In the genomic region with DNA sequence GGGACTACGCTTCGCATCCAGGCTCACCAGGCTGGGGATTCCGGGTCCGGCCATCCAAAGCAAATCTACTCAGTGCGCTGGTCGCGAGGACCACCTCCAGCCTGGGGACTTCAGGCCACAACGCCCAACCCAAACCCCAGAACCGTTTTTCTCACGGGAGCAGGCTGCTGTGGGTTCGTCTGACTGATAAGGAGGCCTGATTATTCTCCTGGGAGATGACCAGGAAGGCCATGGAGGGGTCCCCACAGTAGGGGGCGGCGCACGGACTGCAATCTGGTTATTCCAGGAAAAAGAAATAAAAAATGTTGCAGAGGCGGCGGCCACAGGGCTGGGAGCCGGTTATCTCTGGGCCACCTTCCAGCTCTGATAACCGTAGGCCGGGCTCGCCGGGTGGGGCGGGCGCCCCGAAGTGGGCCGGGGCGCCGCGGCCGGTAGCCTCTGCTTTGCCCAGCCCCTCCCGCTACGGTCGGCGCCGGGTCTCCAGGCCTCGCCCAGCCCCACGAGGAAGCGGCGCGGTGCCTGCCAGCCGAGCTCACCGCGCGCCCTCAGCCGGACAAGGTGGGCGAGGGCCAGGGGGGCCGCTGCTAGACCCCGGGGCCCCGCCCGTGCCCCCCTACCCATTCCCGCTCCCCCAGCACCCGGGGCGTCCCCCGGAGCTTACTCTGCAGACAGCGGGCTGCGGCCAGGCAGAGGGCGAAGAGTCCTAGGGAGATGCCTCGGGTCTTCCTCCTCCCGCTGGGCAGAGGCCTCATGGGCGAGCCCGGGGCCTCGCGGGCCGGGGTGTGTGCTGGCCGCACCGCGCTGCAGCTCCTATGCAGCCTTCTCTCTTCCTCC, we compare ENCODE assay signal across 8 cellular contexts. TPM values are rescaled to one million over a fixed set of nuclear protein-coding genes. Genes with fewer than 3 reads are reported as not detected.
DNase-seq lines count a peak whose midpoint lies in the region; ATAC-seq and TF ChIP-seq lines count a peak whose summit lies in the region.

No MANE protein-coding gene starts in this region.

- H3K4me1 Mint-ChIP-seq in activated T-cell treated with anti-CD3 and anti-CD28 coated beads, Interleukin-2, amount 50 U/mL, for 24 hours (ENCODE audit: low read depth): peaks cover 5% of the 10 kb centered on the region

- no peak overlapping the region for H3K27ac Mint-ChIP-seq in activated T-cell treated with anti-CD3 and anti-CD28 coated beads, Interleukin-2, amount 50 U/mL, for 24 hours

- no peaks in the 10 kb centered on the region for H3K36me3 Mint-ChIP-seq in activated T-cell treated with anti-CD3 and anti-CD28 coated beads, Interleukin-2, amount 50 U/mL, for 24 hours (ENCODE audit: low read depth)

- H3K36me3 ChIP-seq in endocrine pancreas (ENCODE audit: control insufficient read depth, insufficient read depth, low read length) (no peaks in the 10 kb centered on the region), mesodermal cell (ENCODE audit: control insufficient read depth, insufficient read depth, low read length) (no peaks in the 10 kb centered on the region)

- H3K4me1 ChIP-seq in endocrine pancreas (ENCODE audit: control insufficient read depth, insufficient read depth, low read length) (no peaks in the 10 kb centered on the region), mesodermal cell (ENCODE audit: control insufficient read depth, insufficient read depth, low read length, poor library complexity, severe bottlenecking) (no peaks in the 10 kb centered on the region)

- DNase-seq in AG09309 (ENCODE audit: low read depth): no peak
- peak; percentile 4 to 26 for DNase-seq in NCI-H1930 (lab: John Stamatoyannopoulos, UW)
- DNase-seq in superior temporal gyrus (ENCODE audit: extremely low spot score): no peak
- no peak for DNase-seq in activated T-cell treated with anti-CD3 and anti-CD28 coated beads, Interleukin-2, amount 50 U/mL, for 24 hours

- H3K9me3 Mint-ChIP-seq in activated T-cell treated with anti-CD3 and anti-CD28 coated beads, Interleukin-2, amount 50 U/mL, for 24 hours: no peaks in the 10 kb centered on the region

- peak overlapping the region; percentile 5 for H3K9ac ChIP-seq in endocrine pancreas (ENCODE audit: control insufficient read depth, insufficient read depth, low read length)

- peaks cover 49% of the 10 kb centered on the region for H3K27me3 Mint-ChIP-seq in activated T-cell treated with anti-CD3 and anti-CD28 coated beads, Interleukin-2, amount 50 U/mL, for 24 hours

- H3K9me3 ChIP-seq in endocrine pancreas (ENCODE audit: control insufficient read depth, low read length) (no peaks in the 10 kb centered on the region), mesodermal cell (ENCODE audit: control insufficient read depth, low read length) (no peaks in the 10 kb centered on the region)

- ATAC-seq in HG03442 (IDR thresholded peaks at IDR 0.05; ENCODE audit: unreplicated experiment): no peak
- ATAC-seq in HG02852 (IDR thresholded peaks at IDR 0.05; ENCODE audit: unreplicated experiment): no peak

- 40 to 61% methylated on average over 20 to 54 of the region's 66 CpGs for WGBS in mesodermal cell (ENCODE audit: insufficient coverage in 2 of 2), 2 experiments

- H3K4me3 Mint-ChIP-seq in activated T-cell treated with anti-CD3 and anti-CD28 coated beads, Interleukin-2, amount 50 U/mL, for 24 hours: no peak overlapping the region

- peak overlapping the region; percentile 34 for H3K4me3 ChIP-seq in AG09309 (ENCODE audit: control insufficient read depth, low read depth, low read length)
- no peak overlapping the region for H3K4me3 ChIP-seq in endocrine pancreas (ENCODE audit: control insufficient read depth, insufficient read depth, low read length)
- H3K4me3 ChIP-seq in mesodermal cell (ENCODE audit: extremely low read depth, insufficient read depth, low read length, poor library complexity, severe bottlenecking): peak overlapping the region; percentile 23

- no peaks in the 10 kb centered on the region for H3K27me3 ChIP-seq in endocrine pancreas (ENCODE audit: control insufficient read depth, insufficient read depth, low read length)

- no peak overlapping the region for H3K27ac ChIP-seq in mesodermal cell (ENCODE audit: low read depth, low read length, severe bottlenecking)

- TF ChIP-seq CTCF in AG09309 (IDR thresholded peaks at IDR 0.05; ENCODE audit: control insufficient read depth, insufficient read depth, low read depth, low read length, missing control alignments): no peak

RNA-seq across cellular contexts. Expression of gene VSTM5, which starts 0.5 kb away (rescaled TPM):
- 0.33 TPM for polyA plus RNA-seq in mesodermal cell (2013, experiment 1 of 2)
- 0.20 TPM for polyA plus RNA-seq in mesodermal cell (2013, experiment 2 of 2)

Comparison
In these comparisons a context has a peak if more than half of its experiments do, and no peak if none do; other contexts are left out.
1. DNase-seq: peak in NCI-H1930 (2 of 2); none in AG09309 (single experiment), superior temporal gyrus (single experiment) and activated T-cell treated with anti-CD3 and anti-CD28 coated beads, Interleukin-2, amount 50 U/mL, for 24 hours (single experiment).